10 cellular contexts compared by ENCODE assay signal in genomic region chr3:32440481-32441350, GRCh38.
A peak's percentile ranks its signal among the peaks of the same experiment; 100 is the strongest.
DNase-seq lines count a peak whose midpoint lies in the region; ATAC-seq and TF ChIP-seq lines count a peak whose summit lies in the region.
"Had no signal": no experiment of that assay in that cellular context is flagged by ENCODE, and none has a peak within 500 bp of the region (broad histone marks: within the 10 kb centered on the region; RNA-seq: fewer than 3 reads in every experiment).

No MANE protein-coding gene starts in this region.

- DNase-seq in NCI-H2171 treated with DMSO at 0.1 percent for 48 hours (lab: John Stamatoyannopoulos, UW) (peak; percentile 71), epithelial cell of esophagus (ENCODE audit: low read depth) (peak; percentile 89), NCI-H2227 treated with DMSO at 0.1 percent for 48 hours (lab: John Stamatoyannopoulos, UW) (no peak), T-helper 9 cell (no peak)
- DNase-seq in stimulated activated CD8-positive, alpha-beta memory T cell treated with anti-CD3 and anti-CD28 coated beads, Interleukin-4, amount 100 ng/mL, for 48 hours, result peak; percentile 17
- DNase-seq: activated T-cell treated with anti-CD3 and anti-CD28 coated beads for 4 hours, DMS153, substantia nigra had no signal

- no peaks in the 10 kb centered on the region for H3F3A ChIP-seq in DOHH2 (ENCODE audit: control insufficient read depth, insufficient read depth)

- peak overlapping the region; percentile 57; the same call in 1 of the 2 replicates for H3K4me2 ChIP-seq in DOHH2 (ENCODE audit: low read length)

- no peaks in the 10 kb centered on the region for H3K9me2 ChIP-seq in DOHH2 (replicated peaks; ENCODE audit: control insufficient read depth, low read length)

- no peak overlapping the region for H3K4me3 ChIP-seq in DOHH2 (ENCODE audit: low read length)
- H3K4me3 ChIP-seq in epithelial cell of esophagus (ENCODE audit: low read length), result no peak overlapping the region

- H3K4me1 ChIP-seq in DOHH2 (ENCODE audit: control insufficient read depth, low read length), result peaks cover 39% of the 10 kb centered on the region

- no peaks in the 10 kb centered on the region for H3K9me3 ChIP-seq in DOHH2 (ENCODE audit: control insufficient read depth, insufficient read depth, low read length)

- no peak for TF ChIP-seq CTCF in DOHH2 (IDR thresholded peaks at IDR 0.05; ENCODE audit: low read depth, low read length, poor library complexity, severe bottlenecking)
- TF ChIP-seq CTCF in epithelial cell of esophagus (IDR thresholded peaks at IDR 0.05; ENCODE audit: insufficient read depth, low read depth, low read length, missing control alignments), result no peak

- no peaks in the 10 kb centered on the region for H3K36me3 ChIP-seq in DOHH2 (ENCODE audit: control insufficient read depth, low read length)

- no peaks in the 10 kb centered on the region for H4K20me1 ChIP-seq in DOHH2 (ENCODE audit: control insufficient read depth, insufficient read depth, low read depth, low read length)

- ATAC-seq in GM18517 (IDR thresholded peaks at IDR 0.05; ENCODE audit: unreplicated experiment), result no peak

- no peaks in the 10 kb centered on the region for H3K79me2 ChIP-seq in DOHH2 (ENCODE audit: control insufficient read depth, low read length)

- no peak overlapping the region for H3K27ac ChIP-seq in DOHH2 (ENCODE audit: low read depth, low read length)

- no peaks in the 10 kb centered on the region for H3K27me3 ChIP-seq in DOHH2 (ENCODE audit: control insufficient read depth, low read length)

Comparison
In these comparisons a context has a peak if more than half of its experiments do, and no peak if none do; other contexts are left out.
1. DNase-seq: peak in NCI-H2171 treated with DMSO at 0.1 percent for 48 hours (single experiment), epithelial cell of esophagus (single experiment) and stimulated activated CD8-positive, alpha-beta memory T cell treated with anti-CD3 and anti-CD28 coated beads, Interleukin-4, amount 100 ng/mL, for 48 hours (single experiment); none in NCI-H2227 treated with DMSO at 0.1 percent for 48 hours (single experiment) and T-helper 9 cell (single experiment).